Comparison of ENCODE assay signal across 1 cellular context in genomic region chr15:77436822-77437221, GRCh38.
A peak's percentile ranks its signal among the peaks of the same experiment; 100 is the strongest.
TF ChIP-seq lines count a peak whose summit lies in the region.

No MANE protein-coding gene starts in this region.

TF ChIP-seq in GM12878, 131 proteins besides CTCF, POLR2A, EP300 and RAD21:
- no peak for TF ChIP-seq E4F1 (IDR thresholded peaks at IDR 0.05; ENCODE audit: borderline replicate concordance, partially characterized antibody)
- no peak for TF ChIP-seq CEBPZ (IDR thresholded peaks at IDR 0.05; ENCODE audit: low read depth, low read length)
- TF ChIP-seq EED (IDR thresholded peaks at IDR 0.05; ENCODE audit: low read depth) = peak; percentile 38; the same call in 1 of the 2 replicates
- TF ChIP-seq SPI1 (IDR thresholded peaks at IDR 0.05; ENCODE audit: borderline replicate concordance, insufficient read depth, low read depth, low read length) = peak; percentile 87
- peak; percentile 15; the same call in 1 of the 2 replicates for TF ChIP-seq MTA2 (IDR thresholded peaks at IDR 0.05; ENCODE audit: low read depth)
- TF ChIP-seq RUNX3 (IDR thresholded peaks at IDR 0.05; ENCODE audit: low read length) = peak; percentile 69
- TF ChIP-seq IKZF1 (conservative IDR thresholded peaks at IDR 0.05) = 0 out of 2 replicates have a peak, but pooled peaks have one; percentile 33
